Comparison of ENCODE assay signal across 17 cellular contexts in the genomic region with DNA sequence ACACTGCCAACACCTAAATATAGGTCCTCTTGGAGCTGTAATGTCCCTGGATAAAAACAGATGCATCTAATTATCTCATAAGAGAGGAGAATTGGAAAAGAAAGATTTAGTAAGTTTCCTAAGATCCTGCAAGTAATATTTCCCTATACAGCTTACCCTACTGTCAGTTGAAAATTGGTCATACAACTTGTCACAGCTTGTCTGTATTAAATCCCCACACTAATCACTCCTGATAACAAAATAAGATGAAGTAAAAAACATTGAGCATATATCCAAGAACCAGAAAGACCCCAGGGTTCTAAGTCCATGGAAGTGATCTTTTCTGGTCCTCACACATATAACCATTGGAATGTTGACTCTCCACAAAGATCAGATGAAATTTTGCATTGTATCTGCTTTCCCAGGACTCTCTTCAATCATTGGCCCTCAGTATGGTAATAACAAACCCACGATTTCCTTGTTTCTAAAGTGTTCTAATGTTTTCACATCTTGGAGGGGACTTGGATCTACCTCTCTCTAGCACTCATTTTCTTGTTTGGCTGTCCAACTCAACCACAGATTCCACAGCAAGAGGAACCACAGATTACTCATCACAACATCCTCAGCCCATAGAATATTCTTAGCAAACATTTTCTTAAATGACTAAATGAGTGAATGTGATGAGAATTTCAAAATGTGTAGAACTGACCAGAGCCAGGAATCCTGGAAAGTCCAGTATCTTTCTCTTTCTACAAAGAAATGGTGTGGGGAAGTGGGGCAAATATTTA.
"Had no signal": no experiment of that assay in that cellular context is flagged by ENCODE, and none has a peak within 500 bp of the region (broad histone marks: within the 10 kb centered on the region; RNA-seq: fewer than 3 reads in every experiment).

No MANE protein-coding gene starts in this region.

- H3K4me1 Mint-ChIP-seq: activated naive CD8-positive, alpha-beta T cell treated with anti-CD3 and anti-CD28 coated beads for 36 hours; central memory CD8-positive, alpha-beta T cell; natural killer cell had no signal

- H3K4me3 Mint-ChIP-seq: activated CD4-positive, alpha-beta memory T cell treated with anti-CD3 and anti-CD28 coated beads for 36 hours; activated naive CD8-positive, alpha-beta T cell treated with anti-CD3 and anti-CD28 coated beads for 36 hours; central memory CD8-positive, alpha-beta T cell; natural killer cell; type B pancreatic cell had no signal

- H3K36me3 ChIP-seq: suprapubic skin had no signal

- H3K9me3 Mint-ChIP-seq: activated CD4-positive, alpha-beta memory T cell treated with anti-CD3 and anti-CD28 coated beads for 36 hours; type B pancreatic cell had no signal

- H3K27me3 ChIP-seq: suprapubic skin had no signal

- H3K36me3 Mint-ChIP-seq: activated CD4-positive, alpha-beta memory T cell treated with anti-CD3 and anti-CD28 coated beads for 36 hours; activated naive CD8-positive, alpha-beta T cell treated with anti-CD3 and anti-CD28 coated beads for 36 hours; natural killer cell; type B pancreatic cell had no signal

- H3K9me3 ChIP-seq: mucosa of descending colon, suprapubic skin had no signal

- H3K27ac ChIP-seq: psoas muscle, suprapubic skin had no signal

- H3K4me1 ChIP-seq: psoas muscle, suprapubic skin had no signal

- DNase-seq: activated CD4-positive, alpha-beta memory T cell treated with anti-CD3 and anti-CD28 coated beads for 36 hours; activated gamma-delta T cell; activated naive CD8-positive, alpha-beta T cell treated with anti-CD3 and anti-CD28 coated beads for 36 hours; activated T-cell treated with anti-CD3 and anti-CD28 coated beads, Interleukin-2, amount 50 U/mL, for 48 hours; aorta; effector memory CD4-positive, alpha-beta T cell; hypothalamus; mucosa of descending colon; natural killer cell; nucleus accumbens; psoas muscle; stimulated activated CD4-positive, alpha-beta T cell treated with anti-CD3 and anti-CD28 coated beads, Interleukin-12 subunit alpha, Interleukin-12 subunit beta, amount 100 ng/mL, for 4 hours; stimulated activated naive CD4-positive, alpha-beta T cell had no signal

- H3K4me3 ChIP-seq: mucosa of descending colon, psoas muscle, suprapubic skin had no signal

- ATAC-seq: mucosa of descending colon, natural killer cell, psoas muscle, sciatic nerve had no signal

- H3K27me3 Mint-ChIP-seq: activated CD4-positive, alpha-beta memory T cell treated with anti-CD3 and anti-CD28 coated beads for 36 hours; activated naive CD8-positive, alpha-beta T cell treated with anti-CD3 and anti-CD28 coated beads for 36 hours; central memory CD8-positive, alpha-beta T cell; type B pancreatic cell had no signal

- H3K27ac Mint-ChIP-seq: activated CD4-positive, alpha-beta memory T cell treated with anti-CD3 and anti-CD28 coated beads for 36 hours; activated naive CD8-positive, alpha-beta T cell treated with anti-CD3 and anti-CD28 coated beads for 36 hours; natural killer cell; type B pancreatic cell had no signal
